Comparison of ENCODE assay signal across 11 cellular contexts in genomic region chrX:73581002-73581628, GRCh38. TPM values are rescaled to one million over a fixed set of nuclear protein-coding genes. Genes with fewer than 3 reads are reported as not detected.
DNase-seq lines count a peak whose midpoint lies in the region; ATAC-seq and TF ChIP-seq lines count a peak whose summit lies in the region.
"Had no signal": no experiment of that assay in that cellular context is flagged by ENCODE, and none has a peak within 500 bp of the region (broad histone marks: within the 10 kb centered on the region; RNA-seq: fewer than 3 reads in every experiment).

No MANE protein-coding gene starts in this region.

- no peaks in the 10 kb centered on the region for H3K27me3 ChIP-seq in SJCRH30

- no peaks in the 10 kb centered on the region for H3K4me1 ChIP-seq in mucosa of descending colon (ENCODE audit: low read depth)
- no peaks in the 10 kb centered on the region for H3K4me1 ChIP-seq in SJCRH30

- in situ Hi-C loops in SK-MEL-5 (cut with HindIII; ENCODE audit: low pct_unique_long_range_greater_than_20kb, low sequenced_read_pairs): no loop called here

- ATAC-seq in GM18858 (IDR thresholded peaks at IDR 0.05; ENCODE audit: unreplicated experiment) (peak; percentile 80), HG02623 (IDR thresholded peaks at IDR 0.05; ENCODE audit: unreplicated experiment) (peak; percentile 61), mucosa of descending colon (peak; percentile 95), HG02852 (IDR thresholded peaks at IDR 0.05; ENCODE audit: unreplicated experiment) (no peak)

- no peaks in the 10 kb centered on the region for H3K9me3 ChIP-seq in mucosa of descending colon
- H3K9me3 ChIP-seq in SJCRH30 (replicated peaks): no peaks in the 10 kb centered on the region
- H3K9me3 ChIP-seq: thoracic aorta had no signal

- TF ChIP-seq CTCF in mucosa of descending colon (IDR thresholded peaks at IDR 0.05): no peak

- intact Hi-C loops in mucosa of descending colon (cut with DNase I, micrococcal nuclease): no loop called here

- no peak overlapping the region for H3K4me3 ChIP-seq in mucosa of descending colon
- H3K4me3 ChIP-seq in SJCRH30: no peak overlapping the region
- H3K4me3 ChIP-seq: lung, thoracic aorta had no signal

- DNase-seq in SK-MEL-5 (ENCODE audit: low read depth, low spot score) (peak; percentile 0), mucosa of descending colon (peak in 1 of 3 donors; percentile 16), SJCRH30 (no peak), NCI-H2196 (lab: John Stamatoyannopoulos, UW; ENCODE audit: unreplicated experiment) (no peak)
- DNase-seq: activated CD4-positive, CD25-positive, alpha-beta regulatory T cell treated with anti-CD3 and anti-CD28 coated beads, Interleukin-2, amount 50 U/mL, for 72 hours; NCI-H1694 treated with DMSO at 0.1 percent for 48 hours had no signal

- H3K36me3 ChIP-seq in mucosa of descending colon (ENCODE audit: low read depth): no peaks in the 10 kb centered on the region
- peaks cover 7% of the 10 kb centered on the region for H3K36me3 ChIP-seq in SJCRH30
- H3K36me3 ChIP-seq: thoracic aorta had no signal

- H3K27ac ChIP-seq in SJCRH30: no peak overlapping the region
- H3K27ac ChIP-seq: thoracic aorta had no signal

RNA-seq across cellular contexts. Expression of gene CHIC1, which starts 18.1 kb away (rescaled TPM):
- total RNA-seq in SK-MEL-5 (2014; rRNA removed; shearing (Covaris generic)): 8.9 and 10.1 TPM in 2 replicates
- polyA plus RNA-seq in SK-MEL-5 (2015; cell fraction: cytosol; rRNA removed): 5.6 and 5.7 TPM in 2 replicates
- polyA plus RNA-seq in SK-MEL-5 (2015; cell fraction: nucleus; rRNA removed): 21.2 and 24.0 TPM in 2 replicates
- total RNA-seq in mucosa of descending colon: 10 to 100 TPM in 1 of 3 donors, 1 to 10 TPM in 2; 6.4 to 15.3 (median 7.9) TPM
- 10.6 and 12.9 TPM in 2 replicates for total RNA-seq in SJCRH30 (2014; rRNA removed; shearing (Covaris generic))
